Comparison of ENCODE assay signal across 8 cellular contexts in genomic region chr2:196718796-196719564, GRCh38.
DNase-seq lines count a peak whose midpoint lies in the region; ATAC-seq and TF ChIP-seq lines count a peak whose summit lies in the region.

No MANE protein-coding gene starts in this region.

- no peak overlapping the region for H3K4me2 ChIP-seq in OCI-LY7 (ENCODE audit: low read length)

- H2AFZ ChIP-seq in OCI-LY7 (ENCODE audit: low read length), result no peak overlapping the region

- peak; percentile 30 for TF ChIP-seq CTCF in astrocyte of the spinal cord (IDR thresholded peaks at IDR 0.05; ENCODE audit: low read depth, low read length)
- TF ChIP-seq CTCF in mucosa of descending colon (IDR thresholded peaks at IDR 0.05), result no peak
- TF ChIP-seq CTCF in OCI-LY7 (conservative IDR thresholded peaks at IDR 0.05; ENCODE audit: low read length), result no peak

- CTCF ChIA-PET in OCI-LY7 (lab: Charles Lee; ENCODE audit: unreplicated experiment), result no interaction called here

- H3K36me3 ChIP-seq in mucosa of descending colon (ENCODE audit: low read depth) (no peaks in the 10 kb centered on the region), OCI-LY7 (ENCODE audit: insufficient read depth, low read length) (peaks cover 25% of the 10 kb centered on the region)

- H3K79me2 ChIP-seq in OCI-LY7 (ENCODE audit: insufficient read depth, low read depth, low read length), result no peaks in the 10 kb centered on the region

- POLR2A ChIA-PET in OCI-LY7 (lab: Charles Lee), result interaction anchor here (0.8 to 2.8 kb wide), 3 partner anchors 10 to 374 kb away, joined by 3 to 11 read pairs (median 11); no protein-coding TSS in a partner anchor

- no peaks in the 10 kb centered on the region for H4K20me1 ChIP-seq in OCI-LY7 (ENCODE audit: insufficient read depth, low read length)

- H3K9me3 ChIP-seq in mucosa of descending colon, result no peaks in the 10 kb centered on the region
- no peaks in the 10 kb centered on the region for H3K9me3 ChIP-seq in OCI-LY7 (ENCODE audit: low read length)

- H3K4me1 ChIP-seq in mucosa of descending colon (ENCODE audit: low read depth) (no peaks in the 10 kb centered on the region), OCI-LY7 (ENCODE audit: insufficient read depth, low read length, poor library complexity, severe bottlenecking) (no peaks in the 10 kb centered on the region)

- in situ Hi-C loops in astrocyte of the spinal cord (cut with HindIII; ENCODE audit: low sequenced_read_pairs), result no loop called here

- ATAC-seq in HG03097 (IDR thresholded peaks at IDR 0.05; ENCODE audit: low FRiP score, unreplicated experiment), result peak; percentile 70
- peak; percentile 36 for ATAC-seq in mucosa of descending colon
- no peak for ATAC-seq in HG03460 (IDR thresholded peaks at IDR 0.05; ENCODE audit: unreplicated experiment)
- no peak for ATAC-seq in GM21367 (IDR thresholded peaks at IDR 0.05; ENCODE audit: unreplicated experiment)

- no peaks in the 10 kb centered on the region for H3K9me2 ChIP-seq in OCI-LY7 (ENCODE audit: insufficient read depth, low read length)

- intact Hi-C loops in mucosa of descending colon (cut with DNase I, micrococcal nuclease), result no loop called here
- intact Hi-C loops in OCI-LY7 (cut with micrococcal nuclease; ENCODE audit: unreplicated experiment), result no loop called here
- intact Hi-C loops in posterior vena cava (cut with DNase I), result no loop called here

- H3K4me3 ChIP-seq in astrocyte of the spinal cord (ENCODE audit: low read depth, low read length) (no peak overlapping the region), mucosa of descending colon (no peak overlapping the region), OCI-LY7 (ENCODE audit: low read depth, low read length, poor library complexity, severe bottlenecking) (no peak overlapping the region)

- DNase-seq in ELR (ENCODE audit: low read depth) (peak; percentile 58), astrocyte of the spinal cord (ENCODE audit: low read depth, low spot score) (peak; percentile 85), mucosa of descending colon (no peak), OCI-LY7 (ENCODE audit: low spot score) (no peak), posterior vena cava (ENCODE audit: low spot score) (no peak)

- H3K27ac ChIP-seq in OCI-LY7 (ENCODE audit: low read depth, low read length, poor library complexity, severe bottlenecking), result no peak overlapping the region

- BruUV-seq in OCI-LY7 (replicated peaks; lab: Mats Ljungman, UMichigan), result no TSS peak

Comparison
In these comparisons a context has a peak if more than half of its experiments do, and no peak if none do; other contexts are left out.
1. DNase-seq: peak in ELR (single experiment) and astrocyte of the spinal cord (single experiment); none in mucosa of descending colon (0 of 3), OCI-LY7 (single experiment) and posterior vena cava (single experiment).
2. ATAC-seq: peak in HG03097 (single experiment) and mucosa of descending colon (single experiment); none in HG03460 (single experiment) and GM21367 (single experiment).